Comparison of ENCODE assay signal across 23 cellular contexts in genomic region chr15:26674467-26674866, GRCh38.
"Had no signal": no experiment of that assay in that cellular context is flagged by ENCODE, and none has a peak within 500 bp of the region (broad histone marks: within the 10 kb centered on the region; RNA-seq: fewer than 3 reads in every experiment).

No MANE protein-coding gene starts in this region.

- H3K4me1 Mint-ChIP-seq: naive thymus-derived CD4-positive, alpha-beta T cell; stimulated activated memory B cell treated with anti-CD40 and anti-IgM and Interleukin-4, amounts not matched to agents 10 μg/mL and 1 μg/mL and 100 μg/mL, for 72 hours; stimulated activated naive CD8-positive, alpha-beta T cell treated with anti-CD3 and anti-CD28 coated beads, Interleukin-15, amount 100 ng/mL, for 72 hours had no signal

- H3K9me3 Mint-ChIP-seq: type B pancreatic cell had no signal

- H3K4me1 ChIP-seq: left ventricle myocardium inferior, right atrium auricular region, right lobe of liver, tibial nerve, uterus had no signal

- DNase-seq: islet precursor cell; left ventricle myocardium inferior; midbrain; mucosa of descending colon; naive thymus-derived CD4-positive, alpha-beta T cell; ovary; right lobe of liver; stimulated activated CD4-positive, alpha-beta T cell treated with anti-CD3 and anti-CD28 coated beads, Interleukin-1b, Interleukin-23, amount 100 ng/mL, for 48 hours; stimulated activated CD4-positive, alpha-beta T cell treated with anti-CD3 and anti-CD28 coated beads, Interleukin-2, amount 100 ng/mL, for 48 hours; stimulated activated CD4-positive, alpha-beta T cell treated with anti-CD3 and anti-CD28 coated beads, Interleukin-4, amount 100 ng/mL, for 4 hours; stimulated activated CD8-positive, alpha-beta memory T cell treated with anti-CD3 and anti-CD28 coated beads, Interleukin-4, amount 100 ng/mL, for 48 hours; stimulated activated naive CD4-positive, alpha-beta T cell treated with Interleukin-2 at 50 U/mL for 16 hours; stimulated activated naive CD8-positive, alpha-beta T cell treated with anti-CD3 and anti-CD28 coated beads, Interleukin-15, amount 100 ng/mL, for 72 hours; substantia nigra; uterus had no signal

- H3K36me3 ChIP-seq: left ventricle myocardium inferior, ovary, right atrium auricular region, right lobe of liver, tibial nerve, uterus had no signal

- H3K4me3 ChIP-seq: left ventricle myocardium inferior, lung, mucosa of descending colon, ovary, right atrium auricular region, right lobe of liver, smooth muscle cell, tibial nerve, uterus had no signal

- H3K27me3 ChIP-seq: ovary, right atrium auricular region, right lobe of liver, tibial nerve, uterus had no signal

- H3K27ac ChIP-seq: left ventricle myocardium inferior, ovary, right atrium auricular region, right lobe of liver, tibial nerve, uterus had no signal

- H3K4me2 ChIP-seq: smooth muscle cell had no signal

- H3K27ac Mint-ChIP-seq: naive thymus-derived CD4-positive, alpha-beta T cell; natural killer cell treated with Interleukin-12 subunit alpha and Interleukin-12 subunit beta and Interleukin-15 and Interleukin-18, amount 100 ng/mL, for 72 hours; progenitor cell of endocrine pancreas; stimulated activated memory B cell treated with anti-CD40 and anti-IgM and Interleukin-4, amounts not matched to agents 10 μg/mL and 1 μg/mL and 100 μg/mL, for 72 hours had no signal

- H3K27me3 Mint-ChIP-seq: natural killer cell treated with Interleukin-12 subunit alpha and Interleukin-12 subunit beta and Interleukin-15 and Interleukin-18, amount 100 ng/mL, for 72 hours; stimulated activated memory B cell treated with anti-CD40 and anti-IgM and Interleukin-4, amounts not matched to agents 10 μg/mL and 1 μg/mL and 100 μg/mL, for 72 hours; stimulated activated naive CD8-positive, alpha-beta T cell treated with anti-CD3 and anti-CD28 coated beads, Interleukin-15, amount 100 ng/mL, for 72 hours; type B pancreatic cell had no signal

- H3K4me3 Mint-ChIP-seq: naive thymus-derived CD4-positive, alpha-beta T cell; natural killer cell treated with Interleukin-12 subunit alpha and Interleukin-12 subunit beta and Interleukin-15 and Interleukin-18, amount 100 ng/mL, for 72 hours; stimulated activated memory B cell treated with anti-CD40 and anti-IgM and Interleukin-4, amounts not matched to agents 10 μg/mL and 1 μg/mL and 100 μg/mL, for 72 hours; stimulated activated naive CD8-positive, alpha-beta T cell treated with anti-CD3 and anti-CD28 coated beads, Interleukin-15, amount 100 ng/mL, for 72 hours; type B pancreatic cell had no signal

- ATAC-seq: mucosa of descending colon; naive thymus-derived CD4-positive, alpha-beta T cell; natural killer cell treated with Interleukin-12 subunit alpha and Interleukin-12 subunit beta and Interleukin-15 and Interleukin-18, amount 100 ng/mL, for 72 hours; right lobe of liver; stimulated activated memory B cell treated with anti-CD40 and anti-IgM and Interleukin-4, amounts not matched to agents 10 μg/mL and 1 μg/mL and 100 μg/mL, for 72 hours; stimulated activated naive CD8-positive, alpha-beta T cell treated with anti-CD3 and anti-CD28 coated beads, Interleukin-15, amount 100 ng/mL, for 72 hours had no signal

- H3K36me3 Mint-ChIP-seq: naive thymus-derived CD4-positive, alpha-beta T cell; stimulated activated memory B cell treated with anti-CD40 and anti-IgM and Interleukin-4, amounts not matched to agents 10 μg/mL and 1 μg/mL and 100 μg/mL, for 72 hours; type B pancreatic cell had no signal
